Comparison of ENCODE assay signal across 10 cellular contexts in the genomic region with DNA sequence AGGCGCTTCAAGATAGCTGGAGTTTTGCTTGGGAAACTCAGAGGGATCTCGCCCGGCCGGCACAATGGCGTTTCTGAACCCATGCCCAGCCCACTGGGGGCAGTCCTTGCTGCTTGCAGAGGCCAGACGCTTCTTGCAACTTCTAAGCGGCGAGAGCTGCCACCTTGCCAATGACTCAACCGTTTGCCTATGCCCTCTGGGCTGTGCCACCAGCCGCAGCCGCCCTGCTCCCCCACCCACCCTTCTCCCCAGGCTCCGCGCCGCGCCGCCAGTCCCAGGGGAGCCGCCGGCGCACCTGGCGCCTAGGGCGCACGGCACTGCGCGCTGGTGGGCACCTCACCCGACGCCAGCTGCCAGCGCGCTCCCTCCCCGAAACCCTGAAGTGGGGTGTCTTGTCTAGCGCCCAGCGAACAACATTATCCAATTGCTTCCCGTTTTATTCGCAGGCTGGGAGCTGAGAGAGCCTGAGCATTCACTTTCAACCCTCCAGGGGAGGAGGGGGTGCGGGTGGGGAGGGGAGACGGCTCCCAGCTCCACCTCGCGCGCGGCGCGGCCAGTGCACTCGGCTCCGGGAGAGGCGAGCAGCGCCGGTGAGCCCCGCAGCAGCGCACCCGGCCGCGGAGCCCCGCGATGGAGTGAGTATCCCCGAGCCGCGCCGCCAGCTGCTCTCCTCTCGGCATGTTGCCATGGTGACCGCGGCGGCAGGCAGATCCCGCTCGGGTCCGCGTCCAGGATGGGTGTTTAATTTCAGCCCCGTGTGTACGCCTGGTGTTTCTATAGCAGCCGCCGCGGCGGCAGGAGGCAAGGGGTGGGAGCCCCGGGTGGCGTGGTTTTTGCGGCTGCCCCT.
DNase-seq lines count a peak whose midpoint lies in the region; ATAC-seq, FAIRE-seq and TF ChIP-seq lines count a peak whose summit lies in the region.
"Had no signal": no experiment of that assay in that cellular context is flagged by ENCODE, and none has a peak within 500 bp of the region (broad histone marks: within the 10 kb centered on the region; RNA-seq: fewer than 3 reads in every experiment).

No MANE protein-coding gene starts in this region.

- no peak for TF ChIP-seq CTCF in PC-3 (conservative IDR thresholded peaks at IDR 0.05; ENCODE audit: low read depth, low read length)

- peaks cover 32% of the 10 kb centered on the region for H3K27me3 ChIP-seq in PC-3 (ENCODE audit: low read length)
- H3K27me3 ChIP-seq in muscle layer of duodenum (ENCODE audit: low read depth, low read length): peaks cover 18% of the 10 kb centered on the region

- H3K9me3 ChIP-seq in PC-3 (ENCODE audit: low read length): no peaks in the 10 kb centered on the region
- H3K9me3 ChIP-seq in muscle layer of duodenum (ENCODE audit: control insufficient read depth in 1 of 2, low read length in 2 of 2): no peaks in the 10 kb centered on the region

- H3K79me2 ChIP-seq in PC-3 (ENCODE audit: low read length): no peaks in the 10 kb centered on the region

- H3K4me3 ChIP-seq in PC-3 (ENCODE audit: low read length): peak overlapping the region; percentile 72
- peak overlapping the region; percentile 37 to 71 for H3K4me3 ChIP-seq in muscle layer of duodenum (ENCODE audit: low read depth in 1 of 2, low read length in 2 of 2)

- H3F3A ChIP-seq in PC-3 (ENCODE audit: low read length, unreplicated experiment): no peaks in the 10 kb centered on the region

- BruUV-seq in PC-3 (replicated peaks; lab: Mats Ljungman, UMichigan): no TSS peak

- H3K36me3 ChIP-seq in PC-3 (ENCODE audit: low read depth, low read length) (no peaks in the 10 kb centered on the region), muscle layer of duodenum (ENCODE audit: control insufficient read depth in 1 of 2, insufficient read depth in 2 of 2, low read length in 2 of 2) (no peaks in the 10 kb centered on the region)

- POLR2A ChIA-PET in PC-3 (lab: Charles Lee; ENCODE audit: unreplicated experiment): no interaction called here

- no peaks in the 10 kb centered on the region for H4K20me1 ChIP-seq in PC-3 (ENCODE audit: low read length)

- no peak for FAIRE-seq in RCC 7860 (lab: Jason Lieb, UNC)
- FAIRE-seq: TTC549 had no signal

- intact Hi-C loops in PC-3 (cut with micrococcal nuclease): no loop called here

- CTCF ChIA-PET in PC-3 (lab: Charles Lee): no interaction called here

- H3K4me1 ChIP-seq in PC-3 (ENCODE audit: insufficient read depth, low read length): peaks cover 5% of the 10 kb centered on the region; the same call in 1 of the 2 replicates
- peaks cover 0 to 18% of the 10 kb centered on the region in 2 donors for H3K4me1 ChIP-seq in muscle layer of duodenum (ENCODE audit: control insufficient read depth in 1 of 2, insufficient read depth in 2 of 2, low read length in 2 of 2)

- H3K9me2 ChIP-seq in PC-3 (replicated peaks; ENCODE audit: low read length): no peaks in the 10 kb centered on the region

- peak overlapping the region; percentile 96 for H3K4me2 ChIP-seq in PC-3 (ENCODE audit: low read length)

- H3K9ac ChIP-seq in PC-3 (ENCODE audit: low read length): no peak overlapping the region

- H2AFZ ChIP-seq in PC-3 (ENCODE audit: low read length): peak overlapping the region; percentile 87

- DNase-seq in DMS79 treated with DMSO at 0.1 percent for 48 hours (lab: John Stamatoyannopoulos, UW) (peak; percentile 33), DMS79 (lab: John Stamatoyannopoulos, UW) (no peak), PC-3 (peak; percentile 69), fibroblast of gingiva (ENCODE audit: low read depth) (peak; percentile 25), RCC 7860 (ENCODE audit: low spot score) (no peak)
- DNase-seq in activated CD4-positive, CD25-positive, alpha-beta regulatory T cell treated with anti-CD3 and anti-CD28 coated beads, Interleukin-2, amount 50 U/mL, for 72 hours: no peak

- H3K27ac ChIP-seq in PC-3 (ENCODE audit: low read length): no peak overlapping the region
- H3K27ac ChIP-seq in muscle layer of duodenum (ENCODE audit: low read length): no peak overlapping the region
- H3K27ac ChIP-seq: 22Rv1 had no signal

- ATAC-seq in PC-3 (peak; percentile 92), GM18873 (IDR thresholded peaks at IDR 0.05; ENCODE audit: low FRiP score, unreplicated experiment) (no peak)

Comparison
In these comparisons a context has a peak if more than half of its experiments do, and no peak if none do; other contexts are left out.
1. DNase-seq: peak in DMS79 treated with DMSO at 0.1 percent for 48 hours (single experiment), PC-3 (single experiment) and fibroblast of gingiva (single experiment); none in DMS79 (single experiment), activated CD4-positive, CD25-positive, alpha-beta regulatory T cell treated with anti-CD3 and anti-CD28 coated beads, Interleukin-2, amount 50 U/mL, for 72 hours (single experiment) and RCC 7860 (single experiment).